Comparison of ENCODE assay signal across 28 cellular contexts in genomic region chr19:52494518-52494917, GRCh38. TPM values are rescaled to one million over a fixed set of nuclear protein-coding genes. Genes with fewer than 3 reads are reported as not detected.
"Had no signal": no experiment of that assay in that cellular context is flagged by ENCODE, and none has a peak within 500 bp of the region (broad histone marks: within the 10 kb centered on the region; RNA-seq: fewer than 3 reads in every experiment).

No MANE protein-coding gene starts in this region.

- ATAC-seq: activated CD4-positive, alpha-beta T cell treated with anti-CD3 and anti-CD28 coated beads for 36 hours; heart left ventricle; left lung; lower lobe of right lung; naive thymus-derived CD8-positive, alpha-beta T cell; psoas muscle had no signal

- H3K27me3 ChIP-seq: ascending aorta, heart left ventricle, suprapubic skin, tibial nerve had no signal

- H2AFZ ChIP-seq: parathyroid adenoma had no signal

- H3K4me3 Mint-ChIP-seq: activated CD4-positive, alpha-beta T cell treated with anti-CD3 and anti-CD28 coated beads for 36 hours; activated naive CD4-positive, alpha-beta T cell treated with anti-CD3 and anti-CD28 coated beads, Interleukin-2, amount 10 ng/mL, durations not matched to agents 7 days and 5 days; activated naive CD8-positive, alpha-beta T cell treated with anti-CD3 and anti-CD28 coated beads, Interleukin-2, amount 10 ng/mL, durations not matched to agents 7 days and 5 days; activated T-cell treated with anti-CD3 and anti-CD28 coated beads, Interleukin-2, amount 50 U/mL, for 24 hours; brain; naive thymus-derived CD8-positive, alpha-beta T cell had no signal

- H3K4me1 Mint-ChIP-seq: activated CD4-positive, alpha-beta T cell treated with anti-CD3 and anti-CD28 coated beads for 36 hours; activated naive CD8-positive, alpha-beta T cell treated with anti-CD3 and anti-CD28 coated beads, Interleukin-2, amount 10 ng/mL, durations not matched to agents 7 days and 5 days; naive thymus-derived CD8-positive, alpha-beta T cell had no signal

- H3K9ac ChIP-seq: parathyroid adenoma had no signal

- H3K27me3 Mint-ChIP-seq: activated naive CD8-positive, alpha-beta T cell treated with anti-CD3 and anti-CD28 coated beads, Interleukin-2, amount 10 ng/mL, durations not matched to agents 7 days and 5 days had no signal

- H3K27ac ChIP-seq: ascending aorta, coronary artery, dorsolateral prefrontal cortex, heart left ventricle, left lung, lower lobe of right lung, parathyroid adenoma, psoas muscle, suprapubic skin, tibial nerve had no signal

- H3K27ac Mint-ChIP-seq: activated CD4-positive, alpha-beta T cell treated with anti-CD3 and anti-CD28 coated beads for 36 hours; activated naive CD4-positive, alpha-beta T cell treated with anti-CD3 and anti-CD28 coated beads, Interleukin-2, amount 10 ng/mL, durations not matched to agents 7 days and 5 days; activated naive CD8-positive, alpha-beta T cell treated with anti-CD3 and anti-CD28 coated beads, Interleukin-2, amount 10 ng/mL, durations not matched to agents 7 days and 5 days; activated T-cell treated with anti-CD3 and anti-CD28 coated beads, Interleukin-2, amount 50 U/mL, for 24 hours; brain; naive thymus-derived CD8-positive, alpha-beta T cell had no signal

- H3K4me3 ChIP-seq: ascending aorta, coronary artery, dorsolateral prefrontal cortex, heart left ventricle, left lung, lower lobe of right lung, psoas muscle, suprapubic skin, tibial nerve had no signal

- H3K36me3 ChIP-seq: lower lobe of right lung, suprapubic skin had no signal

- DNase-seq: activated CD4-positive, alpha-beta T cell treated with anti-CD3 and anti-CD28 coated beads for 36 hours; activated CD4-positive, alpha-beta T cell treated with anti-CD3 and anti-CD28 coated beads, Interleukin-2, amount 50 U/mL, for 4 hours; activated CD4-positive, CD25-positive, alpha-beta regulatory T cell; activated CD8-positive, alpha-beta memory T cell treated with anti-CD3 and anti-CD28 coated beads for 24 hours; activated CD8-positive, alpha-beta memory T cell treated with anti-CD3 and anti-CD28 coated beads, Interleukin-2, amount 50 U/mL, for 48 hours; activated gamma-delta T cell; activated naive CD4-positive, alpha-beta T cell treated with anti-CD3 and anti-CD28 coated beads, Interleukin-2, amount 10 ng/mL, durations not matched to agents 7 days and 5 days; activated naive CD8-positive, alpha-beta T cell treated with anti-CD3 and anti-CD28 coated beads, Interleukin-2, amount 10 ng/mL, durations not matched to agents 7 days and 5 days; activated T-cell treated with anti-CD3 and anti-CD28 coated beads, Interleukin-2, amount 50 U/mL, for 24 hours; dorsolateral prefrontal cortex; effector memory CD4-positive, alpha-beta T cell; erythroblast; heart left ventricle; left lung; lower lobe of right lung; mesenchymal stem cell; naive thymus-derived CD8-positive, alpha-beta T cell; nucleus accumbens; psoas muscle; stimulated activated CD4-positive, alpha-beta T cell treated with anti-CD3 and anti-CD28 coated beads, Interleukin-15, amount 100 ng/mL, for 24 hours; stimulated activated CD4-positive, alpha-beta T cell treated with anti-CD3 and anti-CD28 coated beads, Interleukin-2, amount 100 ng/mL, for 24 hours; stimulated activated naive CD4-positive, alpha-beta T cell had no signal

- H3K4me1 ChIP-seq: ascending aorta, heart left ventricle, left lung, lower lobe of right lung, parathyroid adenoma, psoas muscle, suprapubic skin, tibial nerve had no signal

- H3K79me2 ChIP-seq: parathyroid adenoma had no signal

RNA-seq across cellular contexts. Expression of gene ZNF578, which starts 41.2 kb away (rescaled TPM):
- total RNA-seq: ascending aorta had no signal
